ENCODE assay signal across 27 cellular contexts in the genomic region with DNA sequence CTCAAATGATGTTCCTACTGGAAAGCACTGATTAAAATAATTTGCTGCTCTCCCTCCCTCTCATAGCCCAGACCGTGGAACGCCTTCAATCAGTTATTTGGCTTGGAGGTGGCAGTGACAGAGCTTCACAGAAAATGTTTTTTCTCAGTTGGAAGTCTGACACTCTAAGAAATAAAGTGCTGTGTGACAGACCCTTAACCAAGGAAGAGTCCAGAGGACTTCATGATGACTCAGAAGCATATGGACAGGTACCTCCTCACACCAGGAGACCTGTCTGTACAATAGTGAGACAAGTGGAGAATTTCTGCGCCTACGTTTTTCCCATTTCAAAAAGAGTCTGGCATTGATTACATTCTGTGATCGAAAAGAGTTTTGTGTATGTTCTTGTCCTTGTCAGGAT.
"Had no signal": no experiment of that assay in that cellular context is flagged by ENCODE, and none has a peak within 500 bp of the region (broad histone marks: within the 10 kb centered on the region; RNA-seq: fewer than 3 reads in every experiment).

No MANE protein-coding gene starts in this region.

- H3K27me3 ChIP-seq: left lung, pancreas, stomach, testis, thyroid gland, transverse colon, upper lobe of left lung, vagina had no signal

- H3K36me3 Mint-ChIP-seq: immature natural killer cell; naive thymus-derived CD8-positive, alpha-beta T cell; stimulated activated naive B cell treated with anti-CD40 and anti-IgM and Interleukin-4, amounts not matched to agents 10 μg/mL and 1 μg/mL and 100 μg/mL, for 72 hours had no signal

- H3K9me3 Mint-ChIP-seq: nephron had no signal

- DNase-seq: hypothalamus; immature natural killer cell; kidney; left colon; left lung; lower lobe of right lung; mammary epithelial cell; mesenchymal stem cell; naive thymus-derived CD8-positive, alpha-beta T cell; pancreas; posterior cingulate gyrus; right cardiac atrium; stimulated activated CD4-positive, alpha-beta T cell treated with anti-CD3 and anti-CD28 coated beads, Interleukin-12 subunit alpha, Interleukin-12 subunit beta, amount 100 ng/mL, for 4 hours; stimulated activated CD4-positive, alpha-beta T cell treated with anti-CD3 and anti-CD28 coated beads, Interleukin-15, amount 100 ng/mL, for 24 hours; stimulated activated CD4-positive, alpha-beta T cell treated with anti-CD3 and anti-CD28 coated beads, Interleukin-2, amount 100 ng/mL, for 24 hours; stimulated activated CD4-positive, alpha-beta T cell treated with anti-CD3 and anti-CD28 coated beads, Interleukin-4, amount 100 ng/mL, for 1 hour; stimulated activated naive B cell treated with anti-CD40 and anti-IgM and Interleukin-4, amounts not matched to agents 10 μg/mL and 1 μg/mL and 100 μg/mL, for 72 hours; stimulated activated naive CD8-positive, alpha-beta T cell treated with anti-CD3 and anti-CD28 coated beads, Interleukin-15, Interleukin-2, amounts not matched to agents 100 U/mL and 50 U/mL, for 24 hours; stomach; testis; thyroid gland; transverse colon; upper lobe of left lung had no signal

- H3K27ac Mint-ChIP-seq: immature natural killer cell; naive thymus-derived CD8-positive, alpha-beta T cell; stimulated activated naive B cell treated with anti-CD40 and anti-IgM and Interleukin-4, amounts not matched to agents 10 μg/mL and 1 μg/mL and 100 μg/mL, for 72 hours had no signal

- H3K27me3 Mint-ChIP-seq: stimulated activated naive B cell treated with anti-CD40 and anti-IgM and Interleukin-4, amounts not matched to agents 10 μg/mL and 1 μg/mL and 100 μg/mL, for 72 hours had no signal

- H3K4me1 ChIP-seq: pancreas, prostate gland, stomach, testis, thyroid gland, transverse colon, vagina had no signal

- H3K9me3 ChIP-seq: left lung, lower lobe of right lung, pancreas, prostate gland, stomach, testis, thyroid gland, transverse colon, upper lobe of left lung, vagina had no signal

- H3K4me3 Mint-ChIP-seq: immature natural killer cell; naive thymus-derived CD8-positive, alpha-beta T cell; nephron; stimulated activated naive B cell treated with anti-CD40 and anti-IgM and Interleukin-4, amounts not matched to agents 10 μg/mL and 1 μg/mL and 100 μg/mL, for 72 hours had no signal

- H3K27ac ChIP-seq: lower lobe of right lung, pancreas, prostate gland, stomach, testis, thyroid gland, transverse colon, vagina had no signal

- H3K4me3 ChIP-seq: left lung, lower lobe of right lung, pancreas, prostate gland, skin epidermis, stomach, testis, thyroid gland, transverse colon, upper lobe of left lung, vagina had no signal

- H3K4me1 Mint-ChIP-seq: immature natural killer cell; naive thymus-derived CD8-positive, alpha-beta T cell; nephron; stimulated activated naive B cell treated with anti-CD40 and anti-IgM and Interleukin-4, amounts not matched to agents 10 μg/mL and 1 μg/mL and 100 μg/mL, for 72 hours had no signal

- H3K36me3 ChIP-seq: left lung, pancreas, prostate gland, thyroid gland, transverse colon, vagina had no signal
